Comparison of ENCODE assay signal across 21 cellular contexts in the genomic region with DNA sequence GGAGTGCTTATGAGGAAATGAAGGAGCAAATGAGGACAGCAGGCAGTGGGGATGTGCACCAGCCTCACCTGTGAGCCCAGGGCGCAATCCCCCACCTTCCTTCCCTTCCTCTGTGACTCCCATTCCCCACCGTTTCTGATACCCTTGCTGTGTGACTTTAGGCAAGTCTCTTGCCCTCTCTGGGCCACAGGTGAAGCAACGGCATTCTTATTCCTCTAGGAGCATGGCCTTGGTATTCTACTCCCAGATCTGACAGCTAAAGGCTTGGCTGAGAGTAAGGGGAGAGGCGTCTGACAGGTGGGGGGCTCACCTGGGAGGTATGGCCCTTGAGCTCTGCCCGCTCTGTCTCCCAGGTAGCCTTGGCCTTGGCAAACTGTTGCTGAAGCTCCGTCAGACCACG. TPM values are rescaled to one million over a fixed set of nuclear protein-coding genes. Genes with fewer than 3 reads are reported as not detected.
A peak's percentile ranks its signal among the peaks of the same experiment; 100 is the strongest.
DNase-seq lines count a peak whose midpoint lies in the region; ATAC-seq, FAIRE-seq and TF ChIP-seq lines count a peak whose summit lies in the region.
"Had no signal": no experiment of that assay in that cellular context is flagged by ENCODE, and none has a peak within 500 bp of the region (broad histone marks: within the 10 kb centered on the region; RNA-seq: fewer than 3 reads in every experiment).

No MANE protein-coding gene starts in this region.

- ATAC-seq in A549 (no peak), GM21529 (IDR thresholded peaks at IDR 0.05; ENCODE audit: unreplicated experiment) (no peak)
- ATAC-seq: CD8-positive, alpha-beta T cell; GM12878; GM23338 had no signal

- H3K79me2 ChIP-seq in osteoblast (ENCODE audit: insufficient read depth, low read length) = peaks cover 8% of the 10 kb centered on the region

- TF ChIP-seq RAD21 in A549 (conservative IDR thresholded peaks at IDR 0.05 in 1 of 2, IDR thresholded peaks at IDR 0.05 in 1 of 2) = no peak

- peaks cover 15% of the 10 kb centered on the region for H4K20me1 ChIP-seq in osteoblast (ENCODE audit: insufficient read depth, low read length)

- no peak overlapping the region for H3K4me3 ChIP-seq in A549
- no peak overlapping the region for H3K4me3 ChIP-seq in HEK293 (ENCODE audit: low read depth, low read length)
- no peak overlapping the region for H3K4me3 ChIP-seq in adrenal gland
- H3K4me3 ChIP-seq in osteoblast (ENCODE audit: insufficient read depth, low read length) = no peak overlapping the region
- H3K4me3 ChIP-seq: BLaER1, GM12878, GM23338, HAP-1 had no signal

- peaks cover 24 to 79% of the 10 kb centered on the region in 2 experiments; a peak in 2 of 3 replicates for H3K36me3 ChIP-seq in HEK293 (ENCODE audit: control insufficient read depth in 2 of 2, insufficient read depth in 1 of 2, low read length in 2 of 2)
- peaks cover 0 to 97% of the 10 kb centered on the region in 2 donors for H3K36me3 ChIP-seq in adrenal gland (replicated peaks in 1 of 2)
- peaks cover 80% of the 10 kb centered on the region for H3K36me3 ChIP-seq in osteoblast (ENCODE audit: insufficient read depth, low read length)

- CTCF ChIA-PET in A549 (lab: Yijun Ruan, JAX) = interaction anchor here (0.6 to 1.1 kb wide), 4 partner anchors 30 to 60 kb away, joined by 3 read pairs; no protein-coding TSS in a partner anchor
- CTCF ChIA-PET in HEK293 (lab: Yijun Ruan, JAX) = interaction anchor here (0.5 kb wide), 1 partner anchor 12 kb away, joined by 4 read pairs; no protein-coding TSS in a partner anchor

- H3K27ac ChIP-seq in A549 (no peak overlapping the region), HEK293 (ENCODE audit: extremely low read depth, low read depth, low read length) (no peak overlapping the region), adrenal gland (peak overlapping the region in 3 of 5 donors; percentile 36 to 78 (median 73)), osteoblast (ENCODE audit: low read depth, low read length) (no peak overlapping the region)
- H3K27ac ChIP-seq: BLaER1, C4-2B had no signal

- POLR2A ChIA-PET in A549 (lab: Yijun Ruan, JAX) = no interaction called here
- POLR2A ChIA-PET in HEK293 (lab: Yijun Ruan, JAX) = no interaction called here

- DNase-seq in A549 (ENCODE audit: low read depth in 1 of 2, low spot score in 1 of 2) (no peak), adrenal gland (no peak), osteoblast (ENCODE audit: insufficient read length, low spot score, missing footprints) (peak; percentile 13), GM19239 (ENCODE audit: insufficient read length, low spot score) (no peak), KG1 (lab: John Stamatoyannopoulos, UW) (no peak)
- DNase-seq: 8988T; Caco-2; CD4-positive, CD25-positive, alpha-beta regulatory T cell; CD8-positive, alpha-beta T cell; DMS153; DMS79; EL; GDM1 had no signal

- intact Hi-C loops in adrenal gland (cut with DNase I) = no loop called here

- H3K4me2 ChIP-seq in A549 (no peak overlapping the region), osteoblast (ENCODE audit: insufficient read depth, low read length) (no peak overlapping the region)
- H3K4me2 ChIP-seq: BLaER1, GM23338 had no signal

- H3K27me3 ChIP-seq in adrenal gland (no peaks in the 10 kb centered on the region), osteoblast (ENCODE audit: insufficient read depth, low read length) (no peaks in the 10 kb centered on the region)
- H3K27me3 ChIP-seq: BLaER1 had no signal

- no peak overlapping the region for H2AFZ ChIP-seq in osteoblast (ENCODE audit: low read length)
- H2AFZ ChIP-seq: GM23338 had no signal

- FAIRE-seq in A549 (lab: Jason Lieb, UNC) (no peak), GM19239 (lab: Jason Lieb, UNC) (no peak)
- FAIRE-seq: GM12878, GM18507 had no signal

- no peak for TF ChIP-seq EP300 in A549 (IDR thresholded peaks at IDR 0.05)

- 87% methylated on average over 5 of the region's 7 CpGs for WGBS in A549 (ENCODE audit: missing lambda C conversion rate)
- 75 to 80% (median 77%) methylated on average over 3 to 7 of the region's 7 CpGs for WGBS in adrenal gland, 4 donors

- TF ChIP-seq CTCF in A549 (IDR thresholded peaks at IDR 0.05) = no peak
- TF ChIP-seq CTCF in HEK293 (tag by site-specific recombination; IDR thresholded peaks at IDR 0.05) = no peak
- TF ChIP-seq CTCF in adrenal gland (IDR thresholded peaks at IDR 0.05) = no peak
- no peak for TF ChIP-seq CTCF in osteoblast (IDR thresholded peaks at IDR 0.05; ENCODE audit: extremely low read depth, low read depth, low read length)

- peaks cover 12% of the 10 kb centered on the region for H3K4me1 ChIP-seq in A549
- H3K4me1 ChIP-seq in HEK293 (ENCODE audit: control insufficient read depth, insufficient read depth, low read length) = no peaks in the 10 kb centered on the region
- H3K4me1 ChIP-seq in adrenal gland (replicated peaks in 1 of 2) = peaks cover 0 to 19% of the 10 kb centered on the region in 2 donors
- H3K4me1 ChIP-seq in osteoblast (ENCODE audit: insufficient read depth, low read length) = peaks cover 13% of the 10 kb centered on the region
- H3K4me1 ChIP-seq: HAP-1 had no signal

- H3K9me3 ChIP-seq in A549 = no peaks in the 10 kb centered on the region
- no peaks in the 10 kb centered on the region for H3K9me3 ChIP-seq in HEK293 (ENCODE audit: control insufficient read depth, insufficient read depth, low read depth, low read length)
- H3K9me3 ChIP-seq in adrenal gland (replicated peaks in 1 of 3) = no peaks in the 10 kb centered on the region
- no peaks in the 10 kb centered on the region for H3K9me3 ChIP-seq in osteoblast (ENCODE audit: low read depth, low read length)
- H3K9me3 ChIP-seq: BLaER1, Caco-2, HAP-1 had no signal

- TF ChIP-seq POLR2A in A549 (IDR thresholded peaks at IDR 0.05; ENCODE audit: low read length) (no peak), adrenal gland (IDR thresholded peaks at IDR 0.05) (no peak)

TF ChIP-seq in A549, 52 proteins besides CTCF, POLR2A, EP300 and RAD21:
- TF ChIP-seq PHF8 (IDR thresholded peaks at IDR 0.05; ENCODE audit: borderline replicate concordance, low read depth) (no peak), ZFP36 (IDR thresholded peaks at IDR 0.05; ENCODE audit: borderline replicate concordance, partially characterized antibody) (peak; percentile 67)

TF ChIP-seq in HEK293, 187 proteins besides CTCF, POLR2A, EP300 and RAD21:
- TF ChIP-seq ZNF768 (tag by site-specific recombination; IDR thresholded peaks at IDR 0.05) = peak; percentile 60; the same call in 1 of the 2 replicates
- no peak for TF ChIP-seq SCRT2 (tag by site-specific recombination; IDR thresholded peaks at IDR 0.05)

RNA-seq across cellular contexts. Expression of gene DSN1, which starts 30.9 kb away (rescaled TPM):
- polyA plus RNA-seq in A549 (2011; rRNA removed) = 32.9 and 41.3 TPM in 2 replicates
- polyA plus RNA-seq in A549 (2012; cell fraction: cytosol; rRNA removed) = 19.4 and 20.1 TPM in 2 replicates
- 14.9 and 17.0 TPM in 2 replicates for polyA plus RNA-seq in A549 (2012; cell fraction: nucleus; rRNA removed)
- polyA plus RNA-seq in A549 (2017; fragmentation: RNase III; extraction: RNeasy Plus Mini Kit Qiagen cat#74134 plus additional on column Dnase treatment) = 37.4 to 38.2 TPM (median 37.9 TPM) in 3 replicates
- polyA minus RNA-seq in A549 (2011; rRNA and poly(A)+ RNA removed) = 11.0 and 11.6 TPM in 2 replicates
- 10 to 100 TPM in 4 of 8 donors, 1 to 10 TPM in 4; 6.7 to 17.0 (median 11.1) TPM for total RNA-seq in adrenal gland
- 10 to 100 TPM; 18.5 to 23.5 (median 22.7) TPM for polyA plus RNA-seq in adrenal gland
- total RNA-seq in osteoblast = 8.0 and 9.7 TPM in 2 replicates

RNA-seq across cellular contexts. Expression of gene NDRG3, which starts 58.5 kb away (rescaled TPM):
- 34.4 and 55.1 TPM in 2 replicates for polyA plus RNA-seq in A549 (2011; rRNA removed)
- 21.7 and 27.7 TPM in 2 replicates for polyA plus RNA-seq in A549 (2012; cell fraction: cytosol; rRNA removed)
- 11.5 and 16.0 TPM in 2 replicates for polyA plus RNA-seq in A549 (2012; cell fraction: nucleus; rRNA removed)
- 29.0 to 32.2 TPM (median 30.6 TPM) in 3 replicates for polyA plus RNA-seq in A549 (2017; fragmentation: RNase III; extraction: RNeasy Plus Mini Kit Qiagen cat#74134 plus additional on column Dnase treatment)
- polyA minus RNA-seq in A549 (2011; rRNA and poly(A)+ RNA removed) = 50.2 and 53.2 TPM in 2 replicates
- 10 to 100 TPM; 29.0 to 91.4 (median 65.7) TPM for total RNA-seq in adrenal gland
- polyA plus RNA-seq in adrenal gland = 10 to 100 TPM; 40.4 to 54.4 (median 40.8) TPM
- 26.4 and 31.2 TPM in 2 replicates for total RNA-seq in osteoblast

Comparison
In these comparisons a context has a peak if more than half of its experiments do, and no peak if none do; other contexts are left out.
1. H3K27ac ChIP-seq: peak in adrenal gland (3 of 5); none in A549 (0 of 2), HEK293 (single experiment) and osteoblast (single experiment).